In the genomic region with DNA sequence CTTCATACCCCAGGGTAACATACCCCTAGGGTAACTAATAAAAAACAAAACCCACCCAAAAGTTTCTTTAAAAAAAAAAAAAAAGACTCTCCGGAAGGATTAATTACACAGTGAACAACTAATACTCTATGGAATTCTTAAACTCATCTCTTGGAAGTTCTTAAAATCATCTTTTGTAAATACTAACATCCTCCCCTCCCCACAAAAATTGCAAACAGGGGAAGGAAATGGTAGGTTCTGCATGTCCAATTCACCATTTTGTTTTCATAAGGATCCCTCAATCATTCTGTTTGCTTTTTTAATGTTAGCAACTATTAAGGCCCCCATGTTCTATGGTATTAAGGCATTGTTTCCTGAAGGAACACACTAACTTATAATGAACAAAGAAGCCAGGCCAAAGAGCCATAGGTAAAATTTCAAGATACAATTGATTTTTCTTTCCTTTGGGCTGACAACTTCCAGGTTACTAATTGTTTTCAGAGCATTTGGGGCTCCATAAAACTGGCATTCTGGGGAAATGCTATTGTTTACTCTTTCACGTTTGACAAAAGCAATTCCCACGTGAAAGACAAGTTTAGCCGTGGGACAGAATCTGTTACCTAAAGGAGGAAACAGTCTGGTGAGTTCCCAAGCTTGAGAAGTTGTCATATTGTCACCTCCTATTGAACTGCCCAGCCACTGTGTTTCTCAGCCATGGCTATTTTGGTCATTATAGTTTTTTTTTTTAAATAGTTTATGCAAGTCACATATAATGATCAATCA, we compare ENCODE assay signal across 19 cellular contexts.
"Had no signal": no experiment of that assay in that cellular context is flagged by ENCODE, and none has a peak within 500 bp of the region (broad histone marks: within the 10 kb centered on the region; RNA-seq: fewer than 3 reads in every experiment).

No MANE protein-coding gene starts in this region.

- H3K36me3 Mint-ChIP-seq: type B pancreatic cell had no signal

- H3K4me3 ChIP-seq: lung, psoas muscle, suprapubic skin, thyroid gland had no signal

- ATAC-seq: effector memory CD8-positive, alpha-beta T cell; foreskin keratinocyte; left cardiac atrium; left ventricle myocardium superior; naive thymus-derived CD4-positive, alpha-beta T cell; psoas muscle; sciatic nerve had no signal

- H3K9me3 ChIP-seq: neutrophil, psoas muscle, suprapubic skin, thyroid gland had no signal

- H3K36me3 ChIP-seq: neutrophil, suprapubic skin, thyroid gland had no signal

- H3K27ac ChIP-seq: foreskin keratinocyte, neutrophil, psoas muscle, suprapubic skin, thyroid gland had no signal

- H3K4me1 ChIP-seq: foreskin keratinocyte, psoas muscle, suprapubic skin, thyroid gland had no signal

- H3K9me3 Mint-ChIP-seq: effector memory CD8-positive, alpha-beta T cell; naive thymus-derived CD4-positive, alpha-beta T cell; nephron progenitor cell; type B pancreatic cell had no signal

- DNase-seq: effector memory CD8-positive, alpha-beta T cell; erythroblast; foreskin keratinocyte; kidney; left cardiac atrium; left ventricle myocardium superior; mesenchymal stem cell; naive thymus-derived CD4-positive, alpha-beta T cell; nephron progenitor cell; psoas muscle; retina; stimulated activated CD4-positive, alpha-beta T cell treated with anti-CD3 and anti-CD28 coated beads, Interleukin-12 subunit alpha, Interleukin-12 subunit beta, amount 100 ng/mL, for 4 hours; stimulated activated naive CD4-positive, alpha-beta T cell treated with Interleukin-2 at 50 U/mL for 16 hours; thyroid gland had no signal

- H3K27ac Mint-ChIP-seq: effector memory CD8-positive, alpha-beta T cell; naive thymus-derived CD4-positive, alpha-beta T cell; nephron progenitor cell; type B pancreatic cell had no signal

- H3K4me3 Mint-ChIP-seq: effector memory CD8-positive, alpha-beta T cell; naive thymus-derived CD4-positive, alpha-beta T cell; nephron progenitor cell; type B pancreatic cell had no signal

- H3K27me3 ChIP-seq: thyroid gland had no signal
